9 cellular contexts compared by ENCODE assay signal in genomic region chr12:6959376-6960290, GRCh38. TPM values are rescaled to one million over a fixed set of nuclear protein-coding genes. Genes with fewer than 3 reads are reported as not detected.
DNase-seq lines count a peak whose midpoint lies in the region; ATAC-seq and TF ChIP-seq lines count a peak whose summit lies in the region.
"Had no signal": no experiment of that assay in that cellular context is flagged by ENCODE, and none has a peak within 500 bp of the region (broad histone marks: within the 10 kb centered on the region; RNA-seq: fewer than 3 reads in every experiment).

No MANE protein-coding gene starts in this region.

- peak overlapping the region in 1 of 2 donors; percentile 59 for H3K27ac ChIP-seq in coronary artery
- peak overlapping the region; percentile 48 for H3K27ac ChIP-seq in skeletal muscle tissue (ENCODE audit: low read depth, low read length)

- peak overlapping the region; percentile 52 for H3K4me3 ChIP-seq in Jurkat, Clone E6-1 (ENCODE audit: low read length)
- H3K4me3 ChIP-seq in coronary artery: peak overlapping the region; percentile 7
- peak overlapping the region in 1 of 3 donors; percentile 29 for H3K4me3 ChIP-seq in skeletal muscle tissue (ENCODE audit: low read length in 3 of 3)

- in situ Hi-C loops in GM13977 (cut with MboI; ENCODE audit: low pct_unique_long_range_greater_than_20kb, low sequenced_read_pairs, unreplicated experiment): no loop called here

- no peaks in the 10 kb centered on the region for H3K9me3 ChIP-seq in skeletal muscle tissue (ENCODE audit: control insufficient read depth in 3 of 3, low read length in 3 of 3)

- ATAC-seq in GM18873 (IDR thresholded peaks at IDR 0.05; ENCODE audit: low FRiP score, unreplicated experiment) (peak; percentile 1), HG02759 (IDR thresholded peaks at IDR 0.05; ENCODE audit: unreplicated experiment) (no peak), HG02973 (IDR thresholded peaks at IDR 0.05; ENCODE audit: unreplicated experiment) (no peak)

- no peak for DNase-seq in Jurkat, Clone E6-1 (ENCODE audit: low read depth, low spot score)
- DNase-seq in coronary artery (ENCODE audit: low spot score): peak; percentile 73
- no peak for DNase-seq in NCI-H2081 treated with DMSO at 0.1 percent for 48 hours (lab: John Stamatoyannopoulos, UW)
- no peak for DNase-seq in GM13977 (ENCODE audit: low spot score)

- no peaks in the 10 kb centered on the region for H3K36me3 ChIP-seq in skeletal muscle tissue (ENCODE audit: control insufficient read depth in 3 of 3, insufficient read depth in 3 of 3, low read length in 3 of 3)

- H3K27me3 ChIP-seq in skeletal muscle tissue (ENCODE audit: control insufficient read depth in 3 of 3, insufficient read depth in 3 of 3, low read length in 3 of 3): no peaks in the 10 kb centered on the region

- H3K4me1 ChIP-seq in skeletal muscle tissue (ENCODE audit: control insufficient read depth in 3 of 3, insufficient read depth in 3 of 3, low read length in 3 of 3): peaks cover 29 to 56% (median 42%) of the 10 kb centered on the region in 3 donors

- H3K9ac ChIP-seq in skeletal muscle tissue (ENCODE audit: low read depth in 1 of 3, low read length in 3 of 3): peak overlapping the region in 2 of 3 donors; percentile 25 to 74

- TF ChIP-seq CTCF in coronary artery (IDR thresholded peaks at IDR 0.05): no peak
- no peak for TF ChIP-seq CTCF in GM13977 (IDR thresholded peaks at IDR 0.05; ENCODE audit: extremely low read depth, insufficient read depth, missing control alignments)

RNA-seq across cellular contexts. Expression of gene PTPN6, which starts 8.5 kb away (rescaled TPM):
- polyA plus RNA-seq in Jurkat, Clone E6-1 (2012; ENCODE audit: insufficient read depth, insufficient read length): 609 TPM
- total RNA-seq in skeletal muscle tissue: 7.8 TPM
- total RNA-seq: SK-MEL-5 had no signal

RNA-seq across cellular contexts. Expression of gene PHB2, which starts 10.8 kb away (rescaled TPM):
- polyA plus RNA-seq in Jurkat, Clone E6-1 (2012; ENCODE audit: insufficient read depth, insufficient read length): 292 TPM
- total RNA-seq in skeletal muscle tissue: 273 TPM

RNA-seq across cellular contexts. Expression of gene EMG1, which starts 11.1 kb away (rescaled TPM):
- 149 TPM for polyA plus RNA-seq in Jurkat, Clone E6-1 (2012; ENCODE audit: insufficient read depth, insufficient read length)
- 28.2 TPM for total RNA-seq in skeletal muscle tissue

RNA-seq across cellular contexts. Expression of gene C12orf57, which starts 15.8 kb away (rescaled TPM):
- 441 TPM for polyA plus RNA-seq in Jurkat, Clone E6-1 (2012; ENCODE audit: insufficient read depth, insufficient read length)
- total RNA-seq in skeletal muscle tissue: 205 TPM

RNA-seq across cellular contexts. Expression of gene RNU7-1, which starts 16.0 kb away (rescaled TPM):
- polyA plus RNA-seq in Jurkat, Clone E6-1 (2012; ENCODE audit: insufficient read depth, insufficient read length): not detected
- total RNA-seq in skeletal muscle tissue: not detected
- total RNA-seq: SK-MEL-5 had no signal
